ENCODE assay signal across 1 cellular context in the genomic region with DNA sequence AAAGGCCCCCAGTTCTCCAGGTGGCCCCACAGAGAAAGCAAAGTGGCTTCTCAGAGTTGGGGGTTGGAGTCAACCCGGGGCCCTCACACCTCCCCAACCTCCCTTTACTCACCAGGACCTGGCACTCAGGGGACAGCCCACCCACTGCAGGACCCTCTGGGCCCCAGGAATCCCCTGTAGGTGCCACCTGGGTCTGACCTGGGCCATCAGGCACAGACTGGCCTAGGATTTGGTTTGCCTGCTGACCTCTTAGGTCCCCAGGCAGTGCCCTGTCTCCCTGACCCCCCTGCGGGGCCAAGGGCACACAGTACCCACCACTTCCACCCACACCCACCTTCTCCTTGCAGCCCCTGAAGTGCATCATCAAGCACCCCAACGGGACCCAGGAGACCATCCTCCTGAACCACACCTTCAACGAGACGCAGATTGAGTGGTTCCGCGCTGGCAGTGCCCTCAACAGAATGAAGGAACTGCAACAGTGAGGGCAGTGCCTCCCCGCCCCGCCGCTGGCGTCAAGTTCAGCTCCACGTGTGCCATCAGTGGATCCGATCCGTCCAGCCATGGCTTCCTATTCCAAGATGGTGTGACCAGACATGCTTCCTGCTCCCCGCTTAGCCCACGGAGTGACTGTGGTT.
TF ChIP-seq lines count a peak whose summit lies in the region.

No MANE protein-coding gene starts in this region.

TF ChIP-seq in HEK293, 187 proteins besides CTCF, POLR2A, EP300 and RAD21:
- TF ChIP-seq HIC1 (tag by site-specific recombination; IDR thresholded peaks at IDR 0.05) (peak; percentile 66; the same call in 1 of the 2 replicates), ATF2 (tag by site-specific recombination; IDR thresholded peaks at IDR 0.05; ENCODE audit: low read depth) (no peak), GLIS2 (tag by site-specific recombination; IDR thresholded peaks at IDR 0.05) (0 out of 2 replicates have a peak, but pooled peaks have one; percentile 10)
